Comparison of ENCODE assay signal across 10 cellular contexts in the genomic region with DNA sequence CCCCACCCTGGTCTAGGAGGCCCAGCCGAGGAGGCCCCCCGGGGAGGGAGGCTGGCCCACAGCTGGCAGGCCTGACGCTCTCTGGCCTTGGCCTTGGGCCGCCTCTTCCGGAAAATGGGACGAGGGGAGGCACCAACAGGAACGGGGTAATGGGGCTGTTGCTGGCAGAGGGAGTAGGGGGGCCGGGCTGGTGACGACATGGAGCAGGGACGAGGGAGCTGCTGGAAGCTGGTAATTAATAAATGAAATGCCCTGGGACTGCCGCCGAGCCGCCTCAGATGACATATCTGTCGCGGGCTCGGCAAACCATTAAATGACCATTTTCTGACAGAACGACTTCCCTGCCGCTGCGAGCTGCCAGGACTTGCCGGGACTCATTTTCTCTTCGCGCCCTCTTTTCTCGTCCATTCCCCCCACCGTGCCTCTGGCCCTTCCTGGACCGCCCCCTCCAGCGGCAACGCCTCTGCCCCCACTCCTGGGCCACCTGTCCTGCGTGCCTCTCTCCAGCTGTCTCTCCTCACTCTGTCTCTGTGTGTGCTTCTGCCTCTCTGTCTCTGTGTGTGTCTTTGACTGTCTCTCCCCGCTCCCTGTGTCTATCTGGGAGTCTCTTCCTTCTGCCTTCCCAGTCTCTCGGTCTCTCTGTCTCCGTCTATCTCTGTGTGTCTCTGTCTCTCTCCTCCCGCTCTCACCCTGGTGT.
DNase-seq lines count a peak whose midpoint lies in the region; ATAC-seq and TF ChIP-seq lines count a peak whose summit lies in the region.
"Had no signal": no experiment of that assay in that cellular context is flagged by ENCODE, and none has a peak within 500 bp of the region (broad histone marks: within the 10 kb centered on the region; RNA-seq: fewer than 3 reads in every experiment).

No MANE protein-coding gene starts in this region.

- no peak for TF ChIP-seq CTCF in endodermal cell (conservative IDR thresholded peaks at IDR 0.05)

- peak; percentile 25 for DNase-seq in NCI-H146 (lab: John Stamatoyannopoulos, UW)
- no peak for DNase-seq in NCI-H146 treated with DMSO at 0.1 percent for 48 hours (lab: John Stamatoyannopoulos, UW; ENCODE audit: unreplicated experiment)
- peak; percentile 62 for DNase-seq in endodermal cell
- peak; percentile 86 for DNase-seq in mesenteric fat pad (ENCODE audit: low spot score)
- no peak for DNase-seq in NAMALWA (ENCODE audit: low spot score)
- no peak for DNase-seq in NCI-H2196 treated with DMSO at 0.1 percent for 48 hours (lab: John Stamatoyannopoulos, UW; ENCODE audit: unreplicated experiment)
- DNase-seq: ACHN had no signal

- no peak overlapping the region for H3K27ac Mint-ChIP-seq in endodermal cell
- H3K27ac Mint-ChIP-seq: activated T-helper 2 cell treated with anti-CD3 and anti-CD28 coated beads, Interferon-gamma antibody, Interleukin-2, Interleukin-4, amounts not matched to agents 10 μg/mL and 5 μg/mL and 100 μg/mL, durations not matched to agents 14 hours and 24 hours and 36 hours had no signal

- H3K27me3 Mint-ChIP-seq in endodermal cell (ENCODE audit: insufficient read depth), result peaks cover 41% of the 10 kb centered on the region

- H3K4me3 ChIP-seq in endodermal cell (ENCODE audit: low read length) (no peak overlapping the region), subcutaneous abdominal adipose tissue (ENCODE audit: low read depth in 1 of 5, low read length in 5 of 5) (peak overlapping the region; percentile 13 to 63 (median 55))

- 68 to 73% methylated on average over 26 to 32 of the region's 32 CpGs for WGBS in endodermal cell (ENCODE audit: insufficient coverage in 1 of 2, insufficient read length in 1 of 2), 2 experiments

- H3K4me3 Mint-ChIP-seq in endodermal cell, result peak overlapping the region; percentile 35

- H3K4me1 ChIP-seq in endodermal cell (ENCODE audit: control insufficient read depth, insufficient read depth, low read length) (no peaks in the 10 kb centered on the region), subcutaneous abdominal adipose tissue (ENCODE audit: control insufficient read depth in 5 of 5, insufficient read depth in 5 of 5, low read length in 5 of 5) (peaks cover 2 to 55% (median 44%) of the 10 kb centered on the region in 5 donors)

- H3K9me3 Mint-ChIP-seq in endodermal cell, result no peaks in the 10 kb centered on the region
- H3K9me3 Mint-ChIP-seq: activated T-helper 2 cell treated with anti-CD3 and anti-CD28 coated beads, Interferon-gamma antibody, Interleukin-2, Interleukin-4, amounts not matched to agents 10 μg/mL and 5 μg/mL and 100 μg/mL, durations not matched to agents 14 hours and 24 hours and 36 hours had no signal

- H3K9me3 ChIP-seq in endodermal cell (ENCODE audit: control insufficient read depth, low read length) (no peaks in the 10 kb centered on the region), subcutaneous abdominal adipose tissue (ENCODE audit: control insufficient read depth in 5 of 5, low read length in 5 of 5) (no peaks in the 10 kb centered on the region)

- H3K9ac ChIP-seq in endodermal cell (ENCODE audit: extremely low read depth, low read length, poor library complexity, severe bottlenecking) (no peak overlapping the region), subcutaneous abdominal adipose tissue (ENCODE audit: low read length in 5 of 5) (peak overlapping the region; percentile 33 to 79 (median 73))

- H3K36me3 ChIP-seq in endodermal cell (ENCODE audit: control insufficient read depth, insufficient read depth, low read length) (no peaks in the 10 kb centered on the region), subcutaneous abdominal adipose tissue (ENCODE audit: control insufficient read depth in 5 of 5, insufficient read depth in 5 of 5, low read length in 5 of 5) (no peaks in the 10 kb centered on the region)

- H3K27me3 ChIP-seq in endodermal cell (ENCODE audit: control insufficient read depth, insufficient read depth, low read length, poor library complexity, severe bottlenecking) (no peaks in the 10 kb centered on the region), subcutaneous abdominal adipose tissue (ENCODE audit: control insufficient read depth in 5 of 5, insufficient read depth in 4 of 5, low read length in 5 of 5) (peaks cover 0 to 9% (median 3%) of the 10 kb centered on the region in 5 donors)

- peaks cover 13% of the 10 kb centered on the region for H3K4me1 Mint-ChIP-seq in endodermal cell

- no peak for ATAC-seq in HG03354 (IDR thresholded peaks at IDR 0.05; ENCODE audit: poor library complexity, severe bottlenecking, unreplicated experiment)

- H3K36me3 Mint-ChIP-seq in endodermal cell (ENCODE audit: low read depth), result no peaks in the 10 kb centered on the region

- peak overlapping the region; percentile 91 for H3K27ac ChIP-seq in endodermal cell (ENCODE audit: low read depth, low read length)
- H3K27ac ChIP-seq in subcutaneous abdominal adipose tissue (ENCODE audit: low read depth, low read length), result peak overlapping the region; percentile 84

Comparison
In these comparisons a context has a peak if more than half of its experiments do, and no peak if none do; other contexts are left out.
1. DNase-seq: peak in NCI-H146 (single experiment), endodermal cell (single experiment) and mesenteric fat pad (single experiment); none in NCI-H146 treated with DMSO at 0.1 percent for 48 hours (single experiment), NAMALWA (single experiment) and NCI-H2196 treated with DMSO at 0.1 percent for 48 hours (single experiment).